Comparison of ENCODE assay signal across 9 cellular contexts in the genomic region with DNA sequence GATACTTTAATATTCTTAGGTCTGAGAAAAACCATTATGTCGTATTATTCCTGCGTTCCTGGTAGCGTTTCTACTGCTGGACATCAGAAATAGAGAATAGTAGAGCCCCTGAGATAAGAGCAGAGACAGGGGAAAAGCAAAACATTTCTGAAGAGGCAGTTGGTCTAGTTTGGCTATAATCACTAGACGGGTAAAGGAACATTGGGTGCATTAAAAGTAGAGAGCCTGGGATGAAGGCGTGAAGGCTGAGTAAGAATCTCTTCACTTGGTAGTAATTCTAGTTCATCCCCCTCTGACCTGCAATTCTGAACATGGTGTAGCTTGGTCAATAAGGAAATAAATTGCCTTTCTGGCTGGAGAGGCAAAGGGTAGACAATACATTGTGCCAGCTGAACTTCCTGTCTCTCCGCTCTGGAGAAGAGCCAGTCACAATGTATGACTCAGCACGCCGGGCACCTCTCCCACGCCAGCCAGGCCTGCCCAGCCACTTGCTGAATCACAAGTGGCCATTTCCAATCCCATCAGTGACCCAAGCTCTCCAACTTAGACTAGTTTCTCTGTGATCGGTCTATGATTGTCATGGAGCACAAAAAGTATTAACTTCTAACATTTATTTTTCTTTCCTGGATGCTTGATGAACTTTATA.
DNase-seq lines count a peak whose midpoint lies in the region; ATAC-seq, FAIRE-seq and TF ChIP-seq lines count a peak whose summit lies in the region.
"Had no signal": no experiment of that assay in that cellular context is flagged by ENCODE, and none has a peak within 500 bp of the region (broad histone marks: within the 10 kb centered on the region; RNA-seq: fewer than 3 reads in every experiment).

No MANE protein-coding gene starts in this region.

- no peaks in the 10 kb centered on the region for H3K79me2 ChIP-seq in smooth muscle cell (ENCODE audit: low read depth)

- no peaks in the 10 kb centered on the region for H3K4me1 ChIP-seq in esophagus (ENCODE audit: control insufficient read depth in 2 of 2, insufficient read depth in 2 of 2, low read length in 1 of 2)
- no peaks in the 10 kb centered on the region for H3K4me1 ChIP-seq in smooth muscle cell (ENCODE audit: low read depth)
- H3K4me1 ChIP-seq: uterus had no signal

- H3K4me3 ChIP-seq in esophagus (ENCODE audit: low read depth in 1 of 2, low read length in 2 of 2), result no peak overlapping the region
- H3K4me3 ChIP-seq in smooth muscle cell, result no peak overlapping the region
- H3K4me3 ChIP-seq: uterus had no signal

- H3K9me3 ChIP-seq in esophagus (ENCODE audit: control insufficient read depth in 2 of 2, insufficient read depth in 1 of 2, low read depth in 1 of 2, low read length in 1 of 2), result no peaks in the 10 kb centered on the region
- H3K9me3 ChIP-seq in smooth muscle cell (replicated peaks; ENCODE audit: low read depth), result no peaks in the 10 kb centered on the region
- H3K9me3 ChIP-seq: uterus had no signal

- no peak overlapping the region for H3K4me2 ChIP-seq in smooth muscle cell

- peak; percentile 29 for DNase-seq in OCI-M1 (lab: John Stamatoyannopoulos, UW)
- peak; percentile 47 for DNase-seq in pons (ENCODE audit: low spot score)
- DNase-seq in GM19239 (ENCODE audit: insufficient read length, low spot score), result no peak
- no peak for DNase-seq in smooth muscle cell (lab: John Stamatoyannopoulos, UW; ENCODE audit: unreplicated experiment)

- no peak for TF ChIP-seq CTCF in smooth muscle cell (IDR thresholded peaks at IDR 0.05; ENCODE audit: borderline replicate concordance, insufficient read depth, poor library complexity, severe bottlenecking)

- H3K36me3 ChIP-seq in esophagus (ENCODE audit: control insufficient read depth in 2 of 2, insufficient read depth in 2 of 2, low read length in 1 of 2) (no peaks in the 10 kb centered on the region), smooth muscle cell (ENCODE audit: low read depth) (no peaks in the 10 kb centered on the region)
- H3K36me3 ChIP-seq: uterus had no signal

- ATAC-seq in HG03432 (IDR thresholded peaks at IDR 0.05; ENCODE audit: unreplicated experiment) (peak; percentile 77), HG03342 (IDR thresholded peaks at IDR 0.05; ENCODE audit: unreplicated experiment) (no peak), GM21515 (IDR thresholded peaks at IDR 0.05; ENCODE audit: unreplicated experiment) (no peak)

- H2AFZ ChIP-seq in smooth muscle cell (ENCODE audit: low read depth), result no peak overlapping the region

- no peaks in the 10 kb centered on the region for H3F3A ChIP-seq in smooth muscle cell (ENCODE audit: low read depth)

- no peak overlapping the region for H3K9ac ChIP-seq in smooth muscle cell (ENCODE audit: low read depth)

- FAIRE-seq in GM19239 (lab: Jason Lieb, UNC), result no peak

- H3K27me3 ChIP-seq in esophagus (ENCODE audit: control insufficient read depth in 1 of 2, insufficient read depth in 2 of 2, low read length in 2 of 2) (no peaks in the 10 kb centered on the region), smooth muscle cell (ENCODE audit: low read depth) (no peaks in the 10 kb centered on the region)
- H3K27me3 ChIP-seq: uterus had no signal

- H3K27ac ChIP-seq in esophagus (ENCODE audit: low read depth in 2 of 2, low read length in 1 of 2), result peak overlapping the region; percentile 17 to 49
- H3K27ac ChIP-seq in smooth muscle cell (ENCODE audit: low read depth), result no peak overlapping the region
- H3K27ac ChIP-seq: uterus had no signal

- 55 to 63% methylated on average over 10 of the region's 10 CpGs for WGBS in esophagus, 2 donors
- 85% methylated on average over 10 of the region's 10 CpGs for WGBS in smooth muscle cell (ENCODE audit: low lambda C conversion rate)

- H4K20me1 ChIP-seq in smooth muscle cell (ENCODE audit: low read depth), result no peaks in the 10 kb centered on the region

Comparison
In these comparisons a context has a peak if more than half of its experiments do, and no peak if none do; other contexts are left out.
1. DNase-seq: peak in OCI-M1 (single experiment) and pons (single experiment); none in GM19239 (single experiment) and smooth muscle cell (single experiment).